17 cellular contexts compared by ENCODE assay signal in genomic region chr13:94661396-94661795, GRCh38. TPM values are rescaled to one million over a fixed set of nuclear protein-coding genes. Genes with fewer than 3 reads are reported as not detected.
DNase-seq lines count a peak whose midpoint lies in the region; TF ChIP-seq lines count a peak whose summit lies in the region.
"Had no signal": no experiment of that assay in that cellular context is flagged by ENCODE, and none has a peak within 500 bp of the region (broad histone marks: within the 10 kb centered on the region; RNA-seq: fewer than 3 reads in every experiment).

No MANE protein-coding gene starts in this region.

- no peak for TF ChIP-seq CTCF in KMS-11 (conservative IDR thresholded peaks at IDR 0.05; ENCODE audit: low read depth, low read length)
- no peak for TF ChIP-seq CTCF in dorsolateral prefrontal cortex (IDR thresholded peaks at IDR 0.05 in 54 of 56, conservative IDR thresholded peaks at IDR 0.05 in 2 of 56; ENCODE audit: low read depth in 1 of 56, partially characterized antibody in 56 of 56)

- H4K8ac ChIP-seq in neuronal stem cell (ENCODE audit: low read depth, low read length): no peak overlapping the region

- H3K79me2 ChIP-seq in KMS-11 (ENCODE audit: insufficient read depth, low read depth): no peaks in the 10 kb centered on the region

- H4K20me1 ChIP-seq in KMS-11 (ENCODE audit: insufficient read depth): no peaks in the 10 kb centered on the region
- H4K20me1 ChIP-seq: BLaER1 had no signal

- H3K27ac ChIP-seq in KMS-11 (no peak overlapping the region), dorsolateral prefrontal cortex (no peak overlapping the region), neuronal stem cell (replicated peaks; ENCODE audit: low read length) (peak overlapping the region; percentile 3)
- H3K27ac ChIP-seq: BLaER1, Peyer's patch had no signal

- H3K79me1 ChIP-seq in neuronal stem cell (ENCODE audit: low read depth, low read length): no peaks in the 10 kb centered on the region

- H3K23ac ChIP-seq in neuronal stem cell (ENCODE audit: low read depth, low read length, poor library complexity): no peak overlapping the region

- no peak overlapping the region for H4K91ac ChIP-seq in neuronal stem cell (ENCODE audit: low read depth, low read length, poor library complexity)

- H3K9ac ChIP-seq in KMS-11 (no peak overlapping the region), neuronal stem cell (ENCODE audit: low read depth, low read length, poor library complexity) (no peak overlapping the region)
- H3K9ac ChIP-seq: BLaER1 had no signal

- H3K4ac ChIP-seq in neuronal stem cell (ENCODE audit: low read length): no peak overlapping the region

- DNase-seq in NCI-H146 treated with DMSO at 0.1 percent for 48 hours (lab: John Stamatoyannopoulos, UW; ENCODE audit: unreplicated experiment) (peak; percentile 88), NCI-H146 (lab: John Stamatoyannopoulos, UW) (no peak), dorsolateral prefrontal cortex (no peak), neuronal stem cell (ENCODE audit: low spot score) (no peak), cortex of kidney (lab: John Stamatoyannopoulos, UW) (no peak), hypothalamus (lab: John Stamatoyannopoulos, UW) (no peak)
- DNase-seq in activated CD4-positive, alpha-beta T cell treated with anti-CD3 and anti-CD28 coated beads, Interleukin-2, amount 50 U/mL, for 48 hours: no peak
- DNase-seq: CD8-positive, alpha-beta T cell; GDM1; NCI-H1048; NCI-H1694 treated with DMSO at 0.1 percent for 48 hours; Peyer's patch; Right ventricle myocardium superior had no signal

- H2BK15ac ChIP-seq in neuronal stem cell (ENCODE audit: low read length): no peak overlapping the region

- H3K4me2 ChIP-seq in KMS-11 (peak overlapping the region; percentile 25; the same call in 1 of the 2 replicates), neuronal stem cell (ENCODE audit: insufficient read depth, low read length, poor library complexity, severe bottlenecking) (no peak overlapping the region)
- H3K4me2 ChIP-seq: BLaER1 had no signal

- WGBS in neuronal stem cell (ENCODE audit: extremely low coverage in 2 of 2, insufficient read length in 2 of 2, insufficient replicate concordance in 1 of 2), 2 donors: no CpG with 5 or more reads among the region's 5 CpGs

- H3K36me3 ChIP-seq in KMS-11 (ENCODE audit: insufficient read depth) (no peaks in the 10 kb centered on the region), neuronal stem cell (replicated peaks in 1 of 2; ENCODE audit: control insufficient read depth in 2 of 2, insufficient read depth in 2 of 2, low read length in 2 of 2) (no peaks in the 10 kb centered on the region)
- H3K36me3 ChIP-seq: BLaER1, Peyer's patch had no signal

- no peak overlapping the region for H2BK5ac ChIP-seq in neuronal stem cell (ENCODE audit: low read length)

- H3K4me1 ChIP-seq in KMS-11 (ENCODE audit: low read depth, poor library complexity, severe bottlenecking) (peaks cover 36% of the 10 kb centered on the region), neuronal stem cell (ENCODE audit: control insufficient read depth in 2 of 2, insufficient read depth in 1 of 2, low read depth in 1 of 2, low read length in 2 of 2) (peaks cover 10 to 49% of the 10 kb centered on the region in 2 donors)
- H3K4me1 ChIP-seq: BLaER1 had no signal

- H2AFZ ChIP-seq in KMS-11 (ENCODE audit: low read depth): no peak overlapping the region
- peak overlapping the region; percentile 37 for H2AFZ ChIP-seq in neuronal stem cell (ENCODE audit: low read length)

- H3K27me3 ChIP-seq in KMS-11 (ENCODE audit: insufficient read depth, low read depth) (no peaks in the 10 kb centered on the region), dorsolateral prefrontal cortex (peaks cover 0 to 41% (median 11%) of the 10 kb centered on the region in 45 donors), neuronal stem cell (ENCODE audit: control insufficient read depth in 3 of 3, insufficient read depth in 3 of 3, low read depth in 1 of 3, low read length in 3 of 3) (no peaks in the 10 kb centered on the region)
- H3K27me3 ChIP-seq: BLaER1 had no signal

- H2BK120ac ChIP-seq in neuronal stem cell (ENCODE audit: low read depth, low read length): no peak overlapping the region

- no peak overlapping the region for H3K18ac ChIP-seq in neuronal stem cell (ENCODE audit: low read length)

- no peak overlapping the region for H2BK12ac ChIP-seq in neuronal stem cell (ENCODE audit: low read length)

- no peak overlapping the region for H3K4me3 ChIP-seq in KMS-11 (IDR thresholded peaks at IDR 0.05; ENCODE audit: insufficient read depth, low read depth, low read length)
- peak overlapping the region in 36 of 59 donors; percentile 5 to 48 (median 28) for H3K4me3 ChIP-seq in dorsolateral prefrontal cortex
- peak overlapping the region in 1 of 2 donors; percentile 7 for H3K4me3 ChIP-seq in neuronal stem cell (ENCODE audit: low read length in 2 of 2)
- H3K4me3 ChIP-seq: BLaER1, Peyer's patch had no signal

- no peak overlapping the region for H2AK5ac ChIP-seq in neuronal stem cell (ENCODE audit: low read depth, low read length)

- H3K14ac ChIP-seq in neuronal stem cell (ENCODE audit: low read length): no peak overlapping the region

- intact Hi-C loops in dorsolateral prefrontal cortex (cut with DNase I): no loop called here

- H3K9me3 ChIP-seq in neuronal stem cell (replicated peaks in 1 of 2; ENCODE audit: control insufficient read depth in 2 of 2, insufficient read depth in 1 of 2, low read depth in 1 of 2, low read length in 2 of 2): peaks cover 0 to 2% of the 10 kb centered on the region in 2 donors
- H3K9me3 ChIP-seq: BLaER1, Peyer's patch had no signal

RNA-seq across cellular contexts. Expression of gene SOX21, which starts 50.9 kb away (rescaled TPM):
- total RNA-seq in dorsolateral prefrontal cortex: 10 to 100 TPM in 76 of 120 experiments, 1 to 10 TPM in 44; 3.7 to 36.9 (median 10.7) TPM
- 113 TPM for polyA plus RNA-seq in neuronal stem cell (2013, experiment 1 of 2)
- 117 TPM for polyA plus RNA-seq in neuronal stem cell (2013, experiment 2 of 2)
- total RNA-seq: A172; CD8-positive, alpha-beta T cell; MCF 10A; Peyer's patch; Right ventricle myocardium superior had no signal

RNA-seq across cellular contexts. Expression of gene GPR180, which starts 59.7 kb away (rescaled TPM):
- total RNA-seq in dorsolateral prefrontal cortex: 10 to 100 TPM in 95 of 120 experiments, 1 to 10 TPM in 25; 7.3 to 15.0 (median 11.3) TPM
- polyA plus RNA-seq in neuronal stem cell (2013, experiment 1 of 2): 3.1 TPM
- 3.1 TPM for polyA plus RNA-seq in neuronal stem cell (2013, experiment 2 of 2)
